ENCODE assay signal across 9 cellular contexts in the genomic region with DNA sequence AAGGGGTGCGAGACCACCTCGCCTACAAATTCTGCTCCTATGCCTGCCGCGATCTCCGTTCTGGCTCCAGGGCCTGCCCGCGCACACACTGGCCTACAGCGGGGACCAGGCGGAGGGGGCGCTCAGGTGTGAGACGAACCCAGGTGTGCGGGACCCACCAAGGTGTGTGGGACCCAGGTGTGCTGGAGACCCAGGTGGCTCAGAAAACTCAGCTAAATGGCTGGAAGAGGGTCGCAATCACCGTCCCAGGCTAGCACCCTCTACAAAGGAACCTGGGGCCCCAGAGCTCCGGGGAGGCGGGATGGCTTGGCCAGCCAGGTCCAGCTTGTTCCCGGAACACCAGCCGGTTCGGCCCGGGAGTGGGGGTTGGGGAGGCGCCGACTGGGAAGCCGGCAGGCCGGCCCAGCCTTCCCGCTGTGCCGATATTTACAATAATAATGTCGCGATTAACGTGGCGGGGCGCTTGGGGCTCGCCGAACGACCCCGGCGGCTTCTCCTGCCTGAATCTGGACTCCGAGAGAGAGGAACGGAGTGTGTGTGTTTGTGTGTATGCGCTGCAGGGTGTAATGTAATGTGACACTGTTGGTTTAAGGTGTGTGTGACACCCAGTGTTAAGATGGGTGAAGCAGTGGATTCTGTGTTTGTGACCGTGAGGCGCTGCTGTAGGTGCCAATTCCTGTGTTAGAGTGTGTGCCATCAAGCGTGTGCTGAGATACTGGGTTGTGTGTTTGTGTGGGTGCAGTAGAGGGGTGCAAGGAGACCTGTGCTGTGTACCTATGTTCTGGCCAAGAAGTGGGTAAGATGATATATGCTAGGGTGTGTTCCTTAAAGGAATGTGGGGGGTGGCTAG. TPM values are rescaled to one million over a fixed set of nuclear protein-coding genes. Genes with fewer than 3 reads are reported as not detected.
DNase-seq lines count a peak whose midpoint lies in the region; ATAC-seq, FAIRE-seq and TF ChIP-seq lines count a peak whose summit lies in the region.
"Had no signal": no experiment of that assay in that cellular context is flagged by ENCODE, and none has a peak within 500 bp of the region (broad histone marks: within the 10 kb centered on the region; RNA-seq: fewer than 3 reads in every experiment).

No MANE protein-coding gene starts in this region.

- H2AFZ ChIP-seq in K562 (ENCODE audit: low read depth, low read length), result peak overlapping the region; percentile 90

- in situ Hi-C loops in K562 (cut with MboI), result no loop called here

- no peaks in the 10 kb centered on the region for H3K9me1 ChIP-seq in K562 (ENCODE audit: control insufficient read depth, insufficient read depth, low read length)

- no peaks in the 10 kb centered on the region for H3K36me3 ChIP-seq in K562 (ENCODE audit: control insufficient read depth, insufficient read depth, low read length)
- H3K36me3 ChIP-seq in lower lobe of right lung, result no peaks in the 10 kb centered on the region
- no peaks in the 10 kb centered on the region for H3K36me3 ChIP-seq in tibial nerve

- H3K27me3 ChIP-seq in K562 (ENCODE audit: control insufficient read depth in 2 of 2, insufficient read depth in 2 of 2, low read length in 2 of 2), result peaks cover 19 to 62% of the 10 kb centered on the region in 2 experiments
- H3K27me3 ChIP-seq in lower lobe of right lung (ENCODE audit: low read depth), result peaks cover 45% of the 10 kb centered on the region
- H3K27me3 ChIP-seq in tibial nerve, result peaks cover 0 to 26% of the 10 kb centered on the region in 2 donors

- peak overlapping the region; percentile 58 for H3K4me3 ChIP-seq in K562
- peak overlapping the region; percentile 77 for H3K4me3 ChIP-seq in lower lobe of right lung
- H3K4me3 ChIP-seq in tibial nerve, result peak overlapping the region; percentile 68 to 81 (median 74)

- no peaks in the 10 kb centered on the region for H3K79me2 ChIP-seq in K562 (ENCODE audit: control insufficient read depth, insufficient read depth, low read length)

- CTCF ChIA-PET in K562 (lab: Yijun Ruan, JAX; ENCODE audit: low intra/inter-chr PET ratio), result no interaction called here

- TF ChIP-seq EP300 in K562 (IDR thresholded peaks at IDR 0.05; ENCODE audit: low read length) (no peak), tibial nerve (IDR thresholded peaks at IDR 0.05) (no peak)

- H3K4me1 Mint-ChIP-seq in activated T-cell treated with anti-CD3 and anti-CD28 coated beads, Interleukin-2, amount 50 U/mL, for 4 hours (ENCODE audit: low read depth), result peaks cover 29% of the 10 kb centered on the region

- intact Hi-C loops in K562 (cut with micrococcal nuclease), result loop anchor here (1.0 kb wide), 1 partner anchor 28 kb away; no protein-coding TSS in a partner anchor
- intact Hi-C loops in lower lobe of right lung (cut with DNase I), result no loop called here

- TF ChIP-seq RAD21 in K562 (CRISPR knock-in tag; conservative IDR thresholded peaks at IDR 0.05 in 1 of 2, IDR thresholded peaks at IDR 0.05 in 1 of 2), result no peak

- no TSS peak for BruUV-seq in K562 (replicated peaks; lab: Mats Ljungman, UMichigan)

- H3K4me1 ChIP-seq in K562 (replicated peaks in 1 of 2; ENCODE audit: control insufficient read depth in 2 of 2, insufficient read depth in 2 of 2, low read length in 2 of 2), result peaks cover 33 to 46% of the 10 kb centered on the region in 2 experiments; a peak in 4 of 5 replicates
- peaks cover 56% of the 10 kb centered on the region for H3K4me1 ChIP-seq in lower lobe of right lung
- H3K4me1 ChIP-seq in tibial nerve, result peaks cover 0 to 83% (median 38%) of the 10 kb centered on the region in 4 donors

- peak overlapping the region; percentile 61 for H3K27ac ChIP-seq in K562 (ENCODE audit: extremely low read depth, low read depth, low read length)
- peak overlapping the region; percentile 88 for H3K27ac ChIP-seq in lower lobe of right lung
- H3K27ac ChIP-seq in tibial nerve, result peak overlapping the region in 3 of 4 donors; percentile 83 to 91 (median 89)

- H3K9me3 Mint-ChIP-seq in activated T-cell treated with anti-CD3 and anti-CD28 coated beads, Interleukin-2, amount 50 U/mL, for 4 hours, result no peaks in the 10 kb centered on the region

- H3K9me3 ChIP-seq in K562 (replicated peaks; ENCODE audit: control insufficient read depth, insufficient read depth, low read depth, low read length), result no peaks in the 10 kb centered on the region
- H3K9me3 ChIP-seq in lower lobe of right lung, result no peaks in the 10 kb centered on the region
- H3K9me3 ChIP-seq in tibial nerve, result no peaks in the 10 kb centered on the region

- H3K27me3 Mint-ChIP-seq in activated T-cell treated with anti-CD3 and anti-CD28 coated beads, Interleukin-2, amount 50 U/mL, for 4 hours (ENCODE audit: low read depth), result peaks cover 75% of the 10 kb centered on the region

- ATAC-seq in activated T-cell treated with anti-CD3 and anti-CD28 coated beads, Interleukin-2, amount 50 U/mL, for 4 hours, result no peak
- ATAC-seq in K562, result no peak
- peak in 1 of 2 donors; percentile 29 for ATAC-seq in lower lobe of right lung
- no peak for ATAC-seq in HG03439 (IDR thresholded peaks at IDR 0.05; ENCODE audit: unreplicated experiment)

- 13% methylated on average over 38 of the region's 42 CpGs for WGBS in K562 (ENCODE audit: insufficient coverage, low coverage, missing lambda C conversion rate)
- WGBS in tibial nerve, 2 donors, result 1 to 5% methylated on average over 33 to 36 of the region's 42 CpGs

- peak overlapping the region; percentile 70 for H3K4me3 Mint-ChIP-seq in activated T-cell treated with anti-CD3 and anti-CD28 coated beads, Interleukin-2, amount 50 U/mL, for 4 hours

- H3K36me3 Mint-ChIP-seq in activated T-cell treated with anti-CD3 and anti-CD28 coated beads, Interleukin-2, amount 50 U/mL, for 4 hours (ENCODE audit: insufficient read depth), result no peaks in the 10 kb centered on the region

- FAIRE-seq in K562 (lab: Jason Lieb, UNC), result peak; percentile 67

- peak overlapping the region; percentile 57 to 91 for H3K9ac ChIP-seq in K562 (ENCODE audit: insufficient read depth in 1 of 2, low read depth in 2 of 2, low read length in 2 of 2)

- POLR2A ChIA-PET in K562 (lab: Yijun Ruan, JAX), result interaction anchor here (0.6 to 1.2 kb wide), 2 partner anchors 10 to 136 kb away, joined by 3 to 4 read pairs; partner anchors contain the start of gene GNPDA1

- TF ChIP-seq CTCF in K562 (IDR thresholded peaks at IDR 0.05 in 2 of 3, conservative IDR thresholded peaks at IDR 0.05 in 1 of 3; ENCODE audit: insufficient read depth in 2 of 3, low read depth in 1 of 3, low read length in 3 of 3) (no peak), lower lobe of right lung (IDR thresholded peaks at IDR 0.05) (no peak), tibial nerve (IDR thresholded peaks at IDR 0.05) (no peak)

- TF ChIP-seq POLR2A in K562 (conservative IDR thresholded peaks at IDR 0.05) (no peak), tibial nerve (IDR thresholded peaks at IDR 0.05) (no peak)

- H4K20me1 ChIP-seq in K562 (replicated peaks; ENCODE audit: control insufficient read depth, insufficient read depth, low read length), result peaks cover 37% of the 10 kb centered on the region

- DNase-seq in activated T-cell treated with anti-CD3 and anti-CD28 coated beads, Interleukin-2, amount 50 U/mL, for 4 hours, result no peak
- DNase-seq in activated T-cell treated with anti-CD3 and anti-CD28 coated beads for 4 hours (no peak), K562 (ENCODE audit: extremely low read depth in 1 of 4, low spot score in 3 of 4) (peak in 1 of 4 experiments; percentile 31), lower lobe of right lung (peak; percentile 68), tibial nerve (ENCODE audit: low spot score in 2 of 2) (no peak), AG20443 (ENCODE audit: low spot score) (no peak), GM03348 (ENCODE audit: low spot score) (no peak)

- H3K4me2 ChIP-seq in K562 (ENCODE audit: insufficient read depth, low read length), result peak overlapping the region; percentile 76

RNA-seq across cellular contexts. Expression of gene PCDH1, which starts 1.4 kb away (rescaled TPM):
- under 1 TPM; 0.05 to 0.24 (median 0.14) TPM for total RNA-seq in activated T-cell treated with anti-CD3 and anti-CD28 coated beads, Interleukin-2, amount 50 U/mL, for 4 hours
- total RNA-seq in K562 (2011; cell fraction: chromatin; rRNA removed; ENCODE audit: low replicate concordance), result 3.9 and 10.2 TPM in 2 replicates
- 12.1 and 13.5 TPM in 2 replicates for total RNA-seq in K562 (2011; cell fraction: nucleolus; rRNA removed)
- total RNA-seq in K562 (2011; cell fraction: nucleoplasm; rRNA removed), result 6.8 and 8.7 TPM in 2 replicates
- 3.3 and 3.6 TPM in 2 replicates for total RNA-seq in K562 (2014; rRNA removed)
- 0.77 and 1.1 TPM in 2 replicates for total RNA-seq in K562 (2014; rRNA removed; fragmentation: Illumina TruSeq; extraction: Trizol)
- 0.80 and 1.1 TPM in 2 replicates for total RNA-seq in K562 (2015; rRNA removed; fragmentation: Illumina TruSeq; extraction: Trizol)
- 3.2 and 3.6 TPM in 2 replicates for total RNA-seq in K562 (2021)
- polyA plus RNA-seq in K562 (2011; rRNA removed), result 1.1 and 2.3 TPM in 2 replicates
- 1.9 and 4.1 TPM in 2 replicates for polyA plus RNA-seq in K562 (2011; cell fraction: cytosol; rRNA removed)
- 0.95 and 3.6 TPM in 2 replicates for polyA plus RNA-seq in K562 (2011; cell fraction: nucleus; rRNA removed)
- 1.5 and 1.6 TPM in 2 replicates for polyA plus RNA-seq in K562 (2012)
- polyA plus RNA-seq in K562 (2014; fragmentation: Illumina TruSeq; extraction: Trizol), result 2.2 and 2.3 TPM in 2 replicates
- under 1 TPM in 1 of 2 experiments, not detected in 1; 0.11 TPM for polyA plus RNA-seq in K562 (2014; fragmentation: Nextera tagmentation; extraction: Ambion mirVana)
- 1.4 and 1.6 TPM in 2 replicates for polyA plus RNA-seq in K562 (2014; rRNA removed)
- 2.4 and 11.1 TPM in 2 replicates for polyA minus RNA-seq in K562 (2011; rRNA and poly(A)+ RNA removed)
- 2.3 and 6.8 TPM in 2 replicates for polyA minus RNA-seq in K562 (2011; cell fraction: cytosol; rRNA and poly(A)+ RNA removed)
- 1.6 and 2.2 TPM in 2 replicates for polyA minus RNA-seq in K562 (2011; cell fraction: nucleus; rRNA and poly(A)+ RNA removed)
- 55.7 TPM for total RNA-seq in lower lobe of right lung
- 10 to 100 TPM; 19.9 to 55.5 (median 44.9) TPM for total RNA-seq in tibial nerve
- total RNA-seq: T-helper 2 cell treated with Interferon-gamma antibody and Interleukin-4, amounts not matched to agents 100 ng/mL and 5 ng/mL, for 36 hours had no signal

RNA-seq across cellular contexts. Expression of gene DELE1, which starts 46.8 kb away (rescaled TPM):
- total RNA-seq in activated T-cell treated with anti-CD3 and anti-CD28 coated beads, Interleukin-2, amount 50 U/mL, for 4 hours, result 10 to 100 TPM; 40.3 to 59.8 (median 49.8) TPM
- total RNA-seq in K562 (2011; cell fraction: chromatin; rRNA removed; ENCODE audit: low replicate concordance), result 104 and 158 TPM in 2 replicates
- total RNA-seq in K562 (2011; cell fraction: nucleolus; rRNA removed), result 66.7 and 84.5 TPM in 2 replicates
- 76.9 and 103 TPM in 2 replicates for total RNA-seq in K562 (2011; cell fraction: nucleoplasm; rRNA removed)
- total RNA-seq in K562 (2014; rRNA removed), result 48.5 and 49.8 TPM in 2 replicates
- total RNA-seq in K562 (2014; rRNA removed; fragmentation: Illumina TruSeq; extraction: Trizol), result 29.2 and 34.0 TPM in 2 replicates
- 42.6 and 51.5 TPM in 2 replicates for total RNA-seq in K562 (2015; rRNA removed; fragmentation: Illumina TruSeq; extraction: Trizol)
- 64.7 and 68.8 TPM in 2 replicates for total RNA-seq in K562 (2021)
- polyA plus RNA-seq in K562 (2011; rRNA removed), result 73.0 and 100.0 TPM in 2 replicates
- polyA plus RNA-seq in K562 (2011; cell fraction: cytosol; rRNA removed), result 72.9 and 97.6 TPM in 2 replicates
- polyA plus RNA-seq in K562 (2011; cell fraction: nucleus; rRNA removed), result 309 and 379 TPM in 2 replicates
- polyA plus RNA-seq in K562 (2012), result 49.1 and 105 TPM in 2 replicates
- 62.7 and 65.1 TPM in 2 replicates for polyA plus RNA-seq in K562 (2014; fragmentation: Illumina TruSeq; extraction: Trizol)
- polyA plus RNA-seq in K562 (2014; fragmentation: Nextera tagmentation; extraction: Ambion mirVana), result 10 to 100 TPM; 16.6 to 37.6 TPM
- polyA plus RNA-seq in K562 (2014; rRNA removed), result 66.3 and 74.4 TPM in 2 replicates
- 30.3 and 39.6 TPM in 2 replicates for polyA minus RNA-seq in K562 (2011; rRNA and poly(A)+ RNA removed)
- 32.1 and 33.3 TPM in 2 replicates for polyA minus RNA-seq in K562 (2011; cell fraction: cytosol; rRNA and poly(A)+ RNA removed)
- polyA minus RNA-seq in K562 (2011; cell fraction: nucleus; rRNA and poly(A)+ RNA removed), result 47.8 and 79.8 TPM in 2 replicates
- 75.0 TPM for total RNA-seq in lower lobe of right lung
- 10 to 100 TPM; 59.6 to 80.4 (median 75.7) TPM for total RNA-seq in tibial nerve
